Comparison of ENCODE assay signal across 9 cellular contexts in the genomic region with DNA sequence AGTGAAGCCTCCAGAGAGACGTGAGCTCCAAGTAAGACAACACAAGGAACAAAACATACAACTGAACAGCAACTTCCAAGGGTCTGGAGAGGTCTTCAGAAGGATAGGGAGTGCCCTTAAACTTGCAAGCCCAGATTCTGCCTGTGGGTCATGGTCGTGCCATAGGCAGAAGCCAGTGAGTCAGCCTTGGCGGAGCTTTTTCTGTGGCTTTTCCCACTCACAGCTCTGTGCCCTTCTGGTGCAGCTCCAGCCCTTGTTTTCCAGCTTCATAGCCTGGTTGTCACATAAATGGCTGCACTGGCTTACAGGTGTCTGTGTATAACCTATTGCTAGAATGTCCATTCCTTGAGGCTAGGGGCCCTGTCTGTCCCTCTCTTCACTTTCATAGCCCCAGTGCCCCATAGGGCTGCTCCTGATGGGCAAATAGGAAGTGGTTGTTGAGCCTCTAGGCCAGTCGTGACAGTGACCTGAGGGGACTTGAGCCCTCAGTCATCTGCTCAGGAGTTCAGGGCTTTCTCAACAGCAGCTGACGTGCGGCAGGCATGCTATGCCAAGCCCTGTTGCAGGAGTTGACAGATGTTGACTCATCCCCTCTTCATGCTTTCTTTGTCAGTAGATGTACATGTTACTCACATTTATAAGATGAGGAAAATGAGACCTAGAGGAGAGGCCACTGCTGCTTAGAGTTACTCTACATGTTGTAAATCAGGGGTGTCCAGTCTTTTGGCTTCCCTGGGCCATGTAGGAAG. TPM values are rescaled to one million over a fixed set of nuclear protein-coding genes. Genes with fewer than 3 reads are reported as not detected.
A peak's percentile ranks its signal among the peaks of the same experiment; 100 is the strongest.
DNase-seq lines count a peak whose midpoint lies in the region; ATAC-seq and TF ChIP-seq lines count a peak whose summit lies in the region.
"Had no signal": no experiment of that assay in that cellular context is flagged by ENCODE, and none has a peak within 500 bp of the region (broad histone marks: within the 10 kb centered on the region; RNA-seq: fewer than 3 reads in every experiment).

No MANE protein-coding gene starts in this region.

- peaks cover 69% of the 10 kb centered on the region for H3K4me1 ChIP-seq in CD4-positive, CD25-positive, alpha-beta regulatory T cell (ENCODE audit: control insufficient read depth, insufficient read depth, low read length, poor library complexity, severe bottlenecking)
- H3K4me1 ChIP-seq in esophagus muscularis mucosa, result peaks cover 39 to 90% (median 82%) of the 10 kb centered on the region in 4 donors

- H3K27ac Mint-ChIP-seq in CD4-positive, CD25-positive, alpha-beta regulatory T cell, result peak overlapping the region; percentile 56 to 81 (median 71)
- peak overlapping the region; percentile 32 for H3K27ac Mint-ChIP-seq in dendritic cell treated with granulocyte-macrophage colony-stimulating factor and Interleukin-4, amounts not matched to agents 40 ng/mL and 50 ng/mL, for 4 days

- peaks cover 53% of the 10 kb centered on the region for H3K36me3 ChIP-seq in CD4-positive, CD25-positive, alpha-beta regulatory T cell (ENCODE audit: control insufficient read depth, insufficient read depth, low read length)
- peaks cover 8 to 27% (median 22%) of the 10 kb centered on the region in 4 donors for H3K36me3 ChIP-seq in esophagus muscularis mucosa

- H3K4me1 Mint-ChIP-seq in CD4-positive, CD25-positive, alpha-beta regulatory T cell, result peaks cover 31 to 84% (median 63%) of the 10 kb centered on the region in 4 donors
- H3K4me1 Mint-ChIP-seq in dendritic cell treated with granulocyte-macrophage colony-stimulating factor and Interleukin-4, amounts not matched to agents 40 ng/mL and 50 ng/mL, for 4 days (ENCODE audit: low read depth), result peaks cover 78% of the 10 kb centered on the region

- 79% methylated on average over 4 of the region's 6 CpGs for WGBS in esophagus muscularis mucosa

- no peak for TF ChIP-seq EP300 in esophagus muscularis mucosa (IDR thresholded peaks at IDR 0.05)

- H3K36me3 Mint-ChIP-seq in CD4-positive, CD25-positive, alpha-beta regulatory T cell, result peaks cover 23% of the 10 kb centered on the region
- H3K36me3 Mint-ChIP-seq in dendritic cell treated with granulocyte-macrophage colony-stimulating factor and Interleukin-4, amounts not matched to agents 40 ng/mL and 50 ng/mL, for 4 days (ENCODE audit: low read depth), result peaks cover 86% of the 10 kb centered on the region

- TF ChIP-seq CTCF in esophagus muscularis mucosa (IDR thresholded peaks at IDR 0.05), result no peak

- no peaks in the 10 kb centered on the region for H3K27me3 Mint-ChIP-seq in CD4-positive, CD25-positive, alpha-beta regulatory T cell
- no peaks in the 10 kb centered on the region for H3K27me3 Mint-ChIP-seq in dendritic cell treated with granulocyte-macrophage colony-stimulating factor and Interleukin-4, amounts not matched to agents 40 ng/mL and 50 ng/mL, for 4 days

- peaks cover 0 to 2% (median 0%) of the 10 kb centered on the region in 7 donors for H3K9me3 Mint-ChIP-seq in CD4-positive, CD25-positive, alpha-beta regulatory T cell
- H3K9me3 Mint-ChIP-seq in dendritic cell treated with granulocyte-macrophage colony-stimulating factor and Interleukin-4, amounts not matched to agents 40 ng/mL and 50 ng/mL, for 4 days, result no peaks in the 10 kb centered on the region

- H3K9me3 ChIP-seq in CD4-positive, CD25-positive, alpha-beta regulatory T cell (ENCODE audit: control insufficient read depth in 2 of 2, low read length in 2 of 2), result no peaks in the 10 kb centered on the region
- no peaks in the 10 kb centered on the region for H3K9me3 ChIP-seq in esophagus muscularis mucosa

- no peaks in the 10 kb centered on the region for H3K27me3 ChIP-seq in CD4-positive, CD25-positive, alpha-beta regulatory T cell (ENCODE audit: control insufficient read depth, insufficient read depth, low read length)
- H3K27me3 ChIP-seq in esophagus muscularis mucosa, result no peaks in the 10 kb centered on the region

- DNase-seq in CD4-positive, CD25-positive, alpha-beta regulatory T cell, result no peak
- DNase-seq in M059J (ENCODE audit: low read depth) (peak; percentile 86), non-pigmented ciliary epithelial cell (ENCODE audit: low read depth) (peak; percentile 68), esophagus muscularis mucosa (ENCODE audit: extremely low spot score) (no peak), NCI-H748 treated with DMSO at 0.1 percent for 48 hours (lab: John Stamatoyannopoulos, UW) (no peak), NOMO-1 (lab: John Stamatoyannopoulos, UW; ENCODE audit: unreplicated experiment in 2 of 2) (no peak)
- DNase-seq: GOT3 had no signal

- intact Hi-C loops in dendritic cell treated with granulocyte-macrophage colony-stimulating factor and Interleukin-4, amounts not matched to agents 40 ng/mL and 50 ng/mL, for 4 days (cut with micrococcal nuclease), result no loop called here
- intact Hi-C loops in esophagus muscularis mucosa (cut with DNase I), result loop anchor here (5.0 kb wide), 1 partner anchor 37 kb away; no protein-coding TSS in a partner anchor

- TF ChIP-seq POLR2A in esophagus muscularis mucosa (IDR thresholded peaks at IDR 0.05; ENCODE audit: low read depth), result no peak

- ATAC-seq in CD4-positive, CD25-positive, alpha-beta regulatory T cell (ENCODE audit: low read depth in 2 of 2), result no peak
- ATAC-seq in GM21529 (IDR thresholded peaks at IDR 0.05; ENCODE audit: unreplicated experiment), result no peak

- H3K4me3 ChIP-seq in CD4-positive, CD25-positive, alpha-beta regulatory T cell (ENCODE audit: low read depth, low read length), result no peak overlapping the region
- no peak overlapping the region for H3K4me3 ChIP-seq in esophagus muscularis mucosa

- H3K27ac ChIP-seq in CD4-positive, CD25-positive, alpha-beta regulatory T cell (ENCODE audit: insufficient read depth, low read length, poor library complexity, severe bottlenecking), result no peak overlapping the region
- H3K27ac ChIP-seq in esophagus muscularis mucosa (replicated peaks in 1 of 4), result peak overlapping the region in 2 of 4 donors; percentile 16 to 62

- peak overlapping the region in 3 of 4 donors; percentile 19 to 79 (median 21) for H3K4me3 Mint-ChIP-seq in CD4-positive, CD25-positive, alpha-beta regulatory T cell
- no peak overlapping the region for H3K4me3 Mint-ChIP-seq in dendritic cell treated with granulocyte-macrophage colony-stimulating factor and Interleukin-4, amounts not matched to agents 40 ng/mL and 50 ng/mL, for 4 days

RNA-seq across cellular contexts. Expression of a gene that starts 7.4 kb away (rescaled TPM):
- 397 TPM for total RNA-seq in CD4-positive, CD25-positive, alpha-beta regulatory T cell
- 10 to 100 TPM; 35.1 to 43.0 (median 38.5) TPM for polyA plus RNA-seq in CD4-positive, CD25-positive, alpha-beta regulatory T cell
- 22.3 and 27.9 TPM in 2 replicates for total RNA-seq in M059J (2014; rRNA removed; shearing (Covaris generic))
- total RNA-seq in esophagus muscularis mucosa, result 10 to 100 TPM; 34.0 to 54.1 (median 38.9) TPM

RNA-seq across cellular contexts. Expression of a gene that starts 19.2 kb away (rescaled TPM):
- total RNA-seq in CD4-positive, CD25-positive, alpha-beta regulatory T cell, result 55.6 TPM
- polyA plus RNA-seq in CD4-positive, CD25-positive, alpha-beta regulatory T cell, result 10 to 100 TPM; 40.1 to 48.1 (median 42.4) TPM
- total RNA-seq in M059J (2014; rRNA removed; shearing (Covaris generic)), result 17.5 and 21.2 TPM in 2 replicates
- total RNA-seq in esophagus muscularis mucosa, result 10 to 100 TPM; 19.9 to 35.5 (median 27.3) TPM

Comparison
In these comparisons a context has a peak if more than half of its experiments do, and no peak if none do; other contexts are left out.
1. DNase-seq: peak in M059J (single experiment) and non-pigmented ciliary epithelial cell (single experiment); none in CD4-positive, CD25-positive, alpha-beta regulatory T cell (0 of 3), esophagus muscularis mucosa (single experiment), NCI-H748 treated with DMSO at 0.1 percent for 48 hours (single experiment) and NOMO-1 (0 of 2).